In the genomic region with DNA sequence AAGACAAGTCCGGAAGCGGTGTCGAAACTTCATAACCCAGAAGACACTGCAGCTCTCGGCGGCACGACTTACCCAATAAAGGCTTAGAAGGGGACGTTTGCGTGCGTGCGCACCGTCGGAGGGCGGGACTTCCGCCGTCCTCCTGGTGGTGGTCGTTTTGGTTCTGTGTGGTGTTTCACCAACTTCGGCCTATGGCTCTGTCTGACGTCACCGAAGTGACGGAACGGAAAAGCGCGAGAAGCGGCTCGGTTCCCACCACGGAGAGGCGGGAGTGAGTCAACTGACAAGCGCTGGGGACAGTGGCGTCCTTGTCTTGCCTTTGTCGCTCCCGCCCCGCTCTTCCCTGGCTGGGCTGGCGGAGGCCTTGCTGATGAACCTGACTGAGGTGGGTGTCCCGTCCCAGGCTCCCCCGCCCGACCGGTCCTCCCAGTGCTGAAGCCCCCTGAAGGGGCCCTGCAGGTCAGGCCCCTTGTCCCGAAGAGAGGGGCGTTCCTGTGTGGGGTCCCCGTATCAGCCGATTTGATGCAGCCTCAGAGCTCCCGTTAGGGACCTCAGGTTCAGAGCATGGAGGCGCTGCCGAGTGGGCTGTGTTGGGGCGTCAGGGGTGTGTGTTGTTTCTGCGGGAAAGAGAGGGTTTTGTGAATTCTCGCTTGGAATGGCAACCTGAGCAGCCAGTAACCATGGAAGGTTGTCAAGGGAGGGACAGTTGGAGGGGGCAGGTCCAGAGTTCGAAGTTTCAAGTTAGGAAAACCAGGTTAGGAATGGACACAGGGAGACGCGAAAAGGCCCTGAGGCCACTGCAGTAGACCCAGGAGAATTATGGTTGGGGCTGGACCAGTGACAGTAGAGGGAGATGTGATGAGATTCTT, we compare ENCODE assay signal across 8 cellular contexts. TPM values are rescaled to one million over a fixed set of nuclear protein-coding genes. Genes with fewer than 3 reads are reported as not detected.
A peak's percentile ranks its signal among the peaks of the same experiment; 100 is the strongest.
DNase-seq lines count a peak whose midpoint lies in the region; ATAC-seq and TF ChIP-seq lines count a peak whose summit lies in the region.

ZNF548 (plus strand) TSS at position 125 of the 869 bp plus-strand sequence; CDS start at position 371, 246 bp downstream.

- ATAC-seq in GM18505 (IDR thresholded peaks at IDR 0.05; ENCODE audit: unreplicated experiment) (peak; percentile 93), HG02973 (IDR thresholded peaks at IDR 0.05; ENCODE audit: unreplicated experiment) (peak; percentile 96)

- in situ Hi-C loops in astrocyte of the cerebellum (cut with HindIII; ENCODE audit: low sequenced_read_pairs) = loop anchor here (10.0 kb wide), 1 partner anchor 135 kb away; no protein-coding TSS in a partner anchor

- TF ChIP-seq POLR2A in GM18505 (IDR thresholded peaks at IDR 0.05; ENCODE audit: borderline replicate concordance, extremely low read depth, insufficient read depth, insufficient read length) = peak; percentile 49

- DNase-seq in NCI-H2029 treated with DMSO at 0.1 percent for 48 hours (lab: John Stamatoyannopoulos, UW) (peak; percentile 82), T-helper 9 cell (peak; percentile 95), astrocyte of the cerebellum (ENCODE audit: low read depth) (peak; percentile 98), hepatic stellate cell (ENCODE audit: low spot score) (peak; percentile 93), renal cortical epithelial cell (ENCODE audit: low read depth) (peak; percentile 98), LoVo (ENCODE audit: low spot score) (no peak)

- TF ChIP-seq CTCF in astrocyte of the cerebellum (IDR thresholded peaks at IDR 0.05; ENCODE audit: low read depth, low read length, missing control alignments) = no peak

- H3K4me3 ChIP-seq in astrocyte of the cerebellum (ENCODE audit: low read depth, low read length) = peak within 1 kb of the TSS; percentile 89

RNA-seq across cellular contexts. Expression of gene ZNF548, which starts in this region (rescaled TPM):
- 23.4 and 24.9 TPM in 2 replicates for total RNA-seq in renal cortical epithelial cell
